Comparison of ENCODE assay signal across 22 cellular contexts in genomic region chr20:19952392-19952791, GRCh38.
DNase-seq lines count a peak whose midpoint lies in the region; ATAC-seq, FAIRE-seq and TF ChIP-seq lines count a peak whose summit lies in the region.
"Had no signal": no experiment of that assay in that cellular context is flagged by ENCODE, and none has a peak within 500 bp of the region (broad histone marks: within the 10 kb centered on the region; RNA-seq: fewer than 3 reads in every experiment).

No MANE protein-coding gene starts in this region.

- H3K9ac ChIP-seq in BLaER1 treated with 17β-estradiol and CSF1 and Interleukin-3, amounts not matched to agents 10 nM and 100 nM = peak overlapping the region in 10 of 11 experiments; percentile 4 to 37 (median 16); a peak in 9 of 22 replicates
- H3K9ac ChIP-seq in endothelial cell of umbilical vein (replicated peaks; ENCODE audit: extremely low read depth, insufficient read depth, low read length) (no peak overlapping the region), Karpas-422 (ENCODE audit: low read length) (no peak overlapping the region)
- H3K9ac ChIP-seq: GM23248 had no signal

- H3K36me3 ChIP-seq in BLaER1 treated with 17β-estradiol and CSF1 and Interleukin-3, amounts not matched to agents 10 nM and 100 nM = peaks cover 0 to 100% (median 22%) of the 10 kb centered on the region in 11 experiments; a peak in 17 of 22 replicates
- H3K36me3 ChIP-seq in endothelial cell of umbilical vein (ENCODE audit: control insufficient read depth in 2 of 2, extremely low read depth in 1 of 2, insufficient read depth in 2 of 2, low read length in 2 of 2) (peaks cover 14 to 28% of the 10 kb centered on the region in 2 experiments), Karpas-422 (ENCODE audit: insufficient read depth, low read length) (no peaks in the 10 kb centered on the region)
- H3K36me3 ChIP-seq: brain microvascular endothelial cell had no signal

- intact Hi-C loops in endothelial cell of umbilical vein (cut with micrococcal nuclease) = no loop called here

- no peak overlapping the region for H2AFZ ChIP-seq in endothelial cell of umbilical vein (ENCODE audit: low read depth, low read length)
- no peak overlapping the region for H2AFZ ChIP-seq in Karpas-422 (ENCODE audit: low read length)
- H2AFZ ChIP-seq: GM23248 had no signal

- no peak for ATAC-seq in GM21381 (IDR thresholded peaks at IDR 0.05; ENCODE audit: unreplicated experiment)
- ATAC-seq: left ventricle myocardium superior had no signal

- peaks cover 0 to 16% (median 0%) of the 10 kb centered on the region in 11 experiments; a peak in 6 of 22 replicates for H3K9me3 ChIP-seq in BLaER1 treated with 17β-estradiol and CSF1 and Interleukin-3, amounts not matched to agents 10 nM and 100 nM (replicated peaks in 1 of 11)
- H3K9me3 ChIP-seq in endothelial cell of umbilical vein (replicated peaks; ENCODE audit: control insufficient read depth, insufficient read depth, low read length) = no peaks in the 10 kb centered on the region
- H3K9me3 ChIP-seq in Karpas-422 (ENCODE audit: low read length) = no peaks in the 10 kb centered on the region
- H3K9me3 ChIP-seq: thyroid gland had no signal

- H3K79me2 ChIP-seq in endothelial cell of umbilical vein (ENCODE audit: control insufficient read depth, insufficient read depth, low read length) (peaks cover 3% of the 10 kb centered on the region), Karpas-422 (ENCODE audit: low read length) (no peaks in the 10 kb centered on the region)

- H4K20me1 ChIP-seq in BLaER1 treated with 17β-estradiol and CSF1 and Interleukin-3, amounts not matched to agents 10 nM and 100 nM = peaks cover 0 to 100% (median 0%) of the 10 kb centered on the region in 11 experiments; a peak in 6 of 22 replicates
- H4K20me1 ChIP-seq in endothelial cell of umbilical vein (replicated peaks; ENCODE audit: control insufficient read depth, extremely low read depth, insufficient read depth, low read length) (no peaks in the 10 kb centered on the region), Karpas-422 (ENCODE audit: insufficient read depth, low read depth, low read length) (no peaks in the 10 kb centered on the region)

- no peaks in the 10 kb centered on the region for H3K9me1 ChIP-seq in endothelial cell of umbilical vein (replicated peaks; ENCODE audit: control insufficient read depth, extremely low read depth, insufficient read depth, low read length)

- BruUV-seq in endothelial cell of umbilical vein (replicated peaks; lab: Mats Ljungman, UMichigan) = no TSS peak

- no peak for TF ChIP-seq CTCF in GM12865 (IDR thresholded peaks at IDR 0.05; ENCODE audit: insufficient read depth, low read depth, low read length, missing control alignments)
- TF ChIP-seq CTCF in endothelial cell of umbilical vein (IDR thresholded peaks at IDR 0.05; ENCODE audit: extremely low read depth in 1 of 2, insufficient read depth in 1 of 2, low read depth in 1 of 2, low read length in 2 of 2) = no peak

- no peaks in the 10 kb centered on the region for H3K27me3 ChIP-seq in BLaER1 treated with 17β-estradiol and CSF1 and Interleukin-3, amounts not matched to agents 10 nM and 100 nM
- H3K27me3 ChIP-seq in endothelial cell of umbilical vein (ENCODE audit: control insufficient read depth in 2 of 2, insufficient read depth in 2 of 2, low read length in 2 of 2) (no peaks in the 10 kb centered on the region), Karpas-422 (ENCODE audit: low read length) (no peaks in the 10 kb centered on the region)
- H3K27me3 ChIP-seq: brain microvascular endothelial cell, thyroid gland had no signal

- H3K9me2 ChIP-seq in Karpas-422 (replicated peaks; ENCODE audit: insufficient read depth, low read length) = no peaks in the 10 kb centered on the region

- DNase-seq in GM12865 (ENCODE audit: low read depth) = peak; percentile 20
- DNase-seq in NCI-H2227 treated with DMSO at 0.1 percent for 48 hours (lab: John Stamatoyannopoulos, UW) = peak; percentile 76
- DNase-seq in endothelial cell of umbilical vein (ENCODE audit: low read depth, low spot score) = no peak
- DNase-seq in 8988T = no peak
- DNase-seq in HK-2 (ENCODE audit: unreplicated experiment) = no peak
- no peak for DNase-seq in Karpas-422
- DNase-seq: activated CD4-positive, alpha-beta T cell treated with anti-CD3 and anti-CD28 coated beads, Interleukin-2, amount 10 ng/mL, durations not matched to agents 24 days and 14 days; activated effector memory CD4-positive, alpha-beta T cell treated with Interleukin-2 at 50 U/mL for 16 hours; brain microvascular endothelial cell; DMS53; GM23248; immature natural killer cell; IMR-90; left ventricle myocardium superior; NCI-H1930; NCI-H524; Right ventricle myocardium superior; stimulated activated naive CD4-positive, alpha-beta T cell; thyroid gland had no signal

- POLR2A ChIA-PET in endothelial cell of umbilical vein (lab: Charles Lee) = no interaction called here

- TF ChIP-seq POLR2A in endothelial cell of umbilical vein (IDR thresholded peaks at IDR 0.05; ENCODE audit: low read depth, low read length) = no peak

- peaks cover 36 to 81% (median 42%) of the 10 kb centered on the region in 10 experiments for H3K4me1 ChIP-seq in BLaER1 treated with 17β-estradiol and CSF1 and Interleukin-3, amounts not matched to agents 10 nM and 100 nM
- H3K4me1 ChIP-seq in endothelial cell of umbilical vein (ENCODE audit: control insufficient read depth, extremely low read depth, insufficient read depth, low read length) (peaks cover 6% of the 10 kb centered on the region), Karpas-422 (ENCODE audit: low read length) (no peaks in the 10 kb centered on the region)

- peak overlapping the region in 9 of 11 experiments; percentile 45 to 73 (median 56); a peak in 17 of 22 replicates for H3K27ac ChIP-seq in BLaER1 treated with 17β-estradiol and CSF1 and Interleukin-3, amounts not matched to agents 10 nM and 100 nM
- peak overlapping the region; percentile 4 for H3K27ac ChIP-seq in endothelial cell of umbilical vein (ENCODE audit: insufficient read depth, low read depth, low read length)
- H3K27ac ChIP-seq in Karpas-422 (ENCODE audit: low read length) = no peak overlapping the region
- H3K27ac ChIP-seq: brain microvascular endothelial cell, coronary artery, GM23248 had no signal

- no peak overlapping the region for H3K4me3 ChIP-seq in BLaER1 treated with 17β-estradiol and CSF1 and Interleukin-3, amounts not matched to agents 10 nM and 100 nM
- no peak overlapping the region for H3K4me3 ChIP-seq in GM12865 (ENCODE audit: low read depth, low read length)
- H3K4me3 ChIP-seq in endothelial cell of umbilical vein (replicated peaks in 1 of 3; ENCODE audit: insufficient read depth in 1 of 3, low read depth in 1 of 3, low read length in 3 of 3) = no peak overlapping the region
- no peak overlapping the region for H3K4me3 ChIP-seq in Karpas-422 (ENCODE audit: low read length)
- H3K4me3 ChIP-seq: coronary artery, GM23248, thyroid gland had no signal

- dilution Hi-C loops in endothelial cell of umbilical vein (cut with MboI; ENCODE audit: extremely low pct_ligation_motif_present, low sequenced_read_pairs) = no loop called here

- H3K4me2 ChIP-seq in BLaER1 treated with 17β-estradiol and CSF1 and Interleukin-3, amounts not matched to agents 10 nM and 100 nM = peak overlapping the region; percentile 71 to 82 (median 76)
- H3K4me2 ChIP-seq in endothelial cell of umbilical vein (ENCODE audit: insufficient read depth, low read length) (no peak overlapping the region), Karpas-422 (ENCODE audit: low read depth, low read length, poor library complexity, severe bottlenecking) (no peak overlapping the region)

- CTCF ChIA-PET in endothelial cell of umbilical vein (lab: Charles Lee) = interaction anchor here (0.7 to 2.0 kb wide), 7 partner anchors 15 to 259 kb away, joined by 3 to 6 read pairs (median 3); no protein-coding TSS in a partner anchor

- peak; percentile 38 for FAIRE-seq in endothelial cell of umbilical vein (lab: Jason Lieb, UNC)

TF ChIP-seq in endothelial cell of umbilical vein, 7 proteins besides CTCF, POLR2A, EP300 and RAD21:
- peak; percentile 39 for TF ChIP-seq FOS (IDR thresholded peaks at IDR 0.05; ENCODE audit: borderline replicate concordance, insufficient read depth, low read length)
- no peak for TF ChIP-seq POLR2AphosphoS5 (IDR thresholded peaks at IDR 0.05; ENCODE audit: insufficient read depth, low read depth, low read length)

Comparison
In these comparisons a context has a peak if more than half of its experiments do, and no peak if none do; other contexts are left out.
1. H3K4me2 ChIP-seq: peak in BLaER1 treated with 17β-estradiol and CSF1 and Interleukin-3, amounts not matched to agents 10 nM and 100 nM (11 of 11); none in endothelial cell of umbilical vein (single experiment) and Karpas-422 (single experiment).
2. H3K9ac ChIP-seq: peak in BLaER1 treated with 17β-estradiol and CSF1 and Interleukin-3, amounts not matched to agents 10 nM and 100 nM (10 of 11); none in endothelial cell of umbilical vein (single experiment) and Karpas-422 (single experiment).
3. DNase-seq: peak in GM12865 (single experiment) and NCI-H2227 treated with DMSO at 0.1 percent for 48 hours (single experiment); none in endothelial cell of umbilical vein (single experiment), 8988T (single experiment), HK-2 (single experiment) and Karpas-422 (single experiment).